In genomic region chr1:205986848-205987247, GRCh38 we compare ENCODE assay signal across 33 cellular contexts. TPM values are rescaled to one million over a fixed set of nuclear protein-coding genes. Genes with fewer than 3 reads are reported as not detected.
"Had no signal": no experiment of that assay in that cellular context is flagged by ENCODE, and none has a peak within 500 bp of the region (broad histone marks: within the 10 kb centered on the region; RNA-seq: fewer than 3 reads in every experiment).

No MANE protein-coding gene starts in this region.

- H3K36me3 ChIP-seq: breast epithelium, right lobe of liver had no signal

- DNase-seq: activated CD4-positive, alpha-beta memory T cell treated with anti-CD3 and anti-CD28 coated beads for 36 hours; activated CD4-positive, alpha-beta T cell treated with anti-CD3 and anti-CD28 coated beads, Interleukin-2, amount 10 ng/mL, durations not matched to agents 24 days and 14 days; activated CD8-positive, alpha-beta memory T cell treated with anti-CD3 and anti-CD28 coated beads, Interleukin-2, amount 50 U/mL, for 4 hours; activated effector memory CD4-positive, alpha-beta T cell treated with anti-CD3 and anti-CD28 coated beads, Interleukin-2, amount 50 U/mL, for 16 hours; activated naive CD4-positive, alpha-beta T cell treated with anti-CD3 and anti-CD28 coated beads for 36 hours; activated naive CD8-positive, alpha-beta T cell treated with anti-CD3 and anti-CD28 coated beads for 36 hours; activated T-cell treated with anti-CD3 and anti-CD28 coated beads, Interleukin-2, amount 50 U/mL, for 1 hour; central memory CD4-positive, alpha-beta T cell; effector memory CD4-positive, alpha-beta T cell; left lung; lower lobe of right lung; mesenchymal stem cell; natural killer cell; right lobe of liver; stimulated activated CD4-positive, alpha-beta T cell treated with anti-CD3 and anti-CD28 coated beads, Interleukin-2, amount 100 ng/mL, for 48 hours; stimulated activated naive CD8-positive, alpha-beta T cell treated with anti-CD3 and anti-CD28 coated beads, Interleukin-15, Interleukin-2, amounts not matched to agents 100 U/mL and 50 U/mL, for 24 hours; T-cell had no signal

- ATAC-seq: activated CD4-positive, CD25-positive, alpha-beta regulatory T cell treated with anti-CD3 and anti-CD28 coated beads, Interleukin-2, amount 50 U/mL, for 24 hours; esophagus mucosa; left lung; lower lobe of right lung; natural killer cell; stimulated activated naive CD8-positive, alpha-beta T cell treated with anti-CD3 and anti-CD28 coated beads, Interleukin-15, Interleukin-2, amounts not matched to agents 100 U/mL and 50 U/mL, for 24 hours; T-cell had no signal

- H3K4me1 Mint-ChIP-seq: activated CD4-positive, alpha-beta T cell treated with anti-CD3 and anti-CD28 coated beads, Interleukin-2, amount 10 ng/mL, durations not matched to agents 24 days and 14 days; activated naive CD8-positive, alpha-beta T cell treated with anti-CD3 and anti-CD28 coated beads for 36 hours; natural killer cell; T-cell had no signal

- H3K9me3 ChIP-seq: breast epithelium, left lung, lower lobe of right lung, right lobe of liver, thoracic aorta, vagina had no signal

- H3K27me3 ChIP-seq: breast epithelium, left lung, right lobe of liver, vagina had no signal

- H3K9me3 Mint-ChIP-seq: activated naive CD4-positive, alpha-beta T cell treated with anti-CD3 and anti-CD28 coated beads for 36 hours; activated naive CD8-positive, alpha-beta T cell treated with anti-CD3 and anti-CD28 coated beads for 36 hours; natural killer cell; T-helper 2 cell treated with Interferon-gamma antibody and Interleukin-4, amounts not matched to agents 5 μg/mL and 100 μg/mL, for 36 hours had no signal

- H3K4me3 Mint-ChIP-seq: activated CD4-positive, alpha-beta memory T cell treated with anti-CD3 and anti-CD28 coated beads for 36 hours; activated CD4-positive, alpha-beta T cell treated with anti-CD3 and anti-CD28 coated beads, Interleukin-2, amount 10 ng/mL, durations not matched to agents 24 days and 14 days; activated naive CD4-positive, alpha-beta T cell treated with anti-CD3 and anti-CD28 coated beads for 36 hours; activated naive CD8-positive, alpha-beta T cell treated with anti-CD3 and anti-CD28 coated beads for 36 hours; activated T-helper 1 cell treated with anti-CD3 and anti-CD28 coated beads, Interleukin-12 subunit alpha, Interleukin-12 subunit beta, Interleukin-2, Interleukin-4 antibody, amounts not matched to agents 30 ng/mL and 10 ng/mL and 1 ng/mL, durations not matched to agents 14 hours and 24 hours and 36 hours; natural killer cell; T-cell; T-helper 2 cell treated with Interferon-gamma antibody and Interleukin-4, amounts not matched to agents 5 μg/mL and 100 μg/mL, for 36 hours; type B pancreatic cell had no signal

- FAIRE-seq: frontal cortex, islet of Langerhans, TTC549 had no signal

- H3K27ac Mint-ChIP-seq: activated CD4-positive, alpha-beta memory T cell treated with anti-CD3 and anti-CD28 coated beads for 36 hours; activated CD4-positive, alpha-beta T cell treated with anti-CD3 and anti-CD28 coated beads, Interleukin-2, amount 10 ng/mL, durations not matched to agents 24 days and 14 days; activated naive CD4-positive, alpha-beta T cell treated with anti-CD3 and anti-CD28 coated beads for 36 hours; activated naive CD8-positive, alpha-beta T cell treated with anti-CD3 and anti-CD28 coated beads for 36 hours; activated T-helper 1 cell treated with anti-CD3 and anti-CD28 coated beads, Interleukin-12 subunit alpha, Interleukin-12 subunit beta, Interleukin-2, Interleukin-4 antibody, amounts not matched to agents 30 ng/mL and 10 ng/mL and 1 ng/mL, durations not matched to agents 14 hours and 24 hours and 36 hours; natural killer cell; T-cell; T-helper 2 cell treated with Interferon-gamma antibody and Interleukin-4, amounts not matched to agents 5 μg/mL and 100 μg/mL, for 36 hours; type B pancreatic cell had no signal

- H3K4me3 ChIP-seq: breast epithelium, left lung, lower lobe of right lung, right lobe of liver, thoracic aorta, vagina had no signal

- H3K36me3 Mint-ChIP-seq: activated CD4-positive, alpha-beta memory T cell treated with anti-CD3 and anti-CD28 coated beads for 36 hours; activated naive CD8-positive, alpha-beta T cell treated with anti-CD3 and anti-CD28 coated beads for 36 hours; natural killer cell; T-cell; type B pancreatic cell had no signal

- H3K27ac ChIP-seq: left lung, lower lobe of right lung, right lobe of liver, VCaP had no signal

RNA-seq across cellular contexts. Expression of gene RAB7B, which starts 16.3 kb away (rescaled TPM):
- total RNA-seq: activated CD4-positive, alpha-beta memory T cell treated with anti-CD3 and anti-CD28 coated beads for 36 hours; activated CD4-positive, alpha-beta T cell treated with anti-CD3 and anti-CD28 coated beads, Interleukin-2, amount 10 ng/mL, durations not matched to agents 24 days and 14 days; activated CD8-positive, alpha-beta memory T cell treated with anti-CD3 and anti-CD28 coated beads for 36 hours; activated naive CD4-positive, alpha-beta T cell treated with anti-CD3 and anti-CD28 coated beads for 36 hours; activated naive CD8-positive, alpha-beta T cell treated with anti-CD3 and anti-CD28 coated beads for 36 hours; activated T-helper 1 cell treated with anti-CD3 and anti-CD28 coated beads, Interleukin-12 subunit alpha, Interleukin-12 subunit beta, Interleukin-2, Interleukin-4 antibody, amounts not matched to agents 30 ng/mL and 10 ng/mL and 1 ng/mL, durations not matched to agents 14 hours and 24 hours and 36 hours; dermis microvascular lymphatic vessel endothelial cell had no signal

RNA-seq across cellular contexts. Expression of gene CTSE, which starts 36.8 kb away (rescaled TPM):
- total RNA-seq: activated CD4-positive, alpha-beta memory T cell treated with anti-CD3 and anti-CD28 coated beads for 36 hours; activated CD4-positive, alpha-beta T cell treated with anti-CD3 and anti-CD28 coated beads, Interleukin-2, amount 10 ng/mL, durations not matched to agents 24 days and 14 days; activated CD8-positive, alpha-beta memory T cell treated with anti-CD3 and anti-CD28 coated beads for 36 hours; activated naive CD4-positive, alpha-beta T cell treated with anti-CD3 and anti-CD28 coated beads for 36 hours; activated naive CD8-positive, alpha-beta T cell treated with anti-CD3 and anti-CD28 coated beads for 36 hours; activated T-helper 1 cell treated with anti-CD3 and anti-CD28 coated beads, Interleukin-12 subunit alpha, Interleukin-12 subunit beta, Interleukin-2, Interleukin-4 antibody, amounts not matched to agents 30 ng/mL and 10 ng/mL and 1 ng/mL, durations not matched to agents 14 hours and 24 hours and 36 hours; dermis microvascular lymphatic vessel endothelial cell; frontal cortex; natural killer cell; omental fat pad; vagina had no signal

RNA-seq across cellular contexts. Expression of gene SLC26A9, which starts 43.6 kb away (rescaled TPM):
- total RNA-seq: activated CD4-positive, alpha-beta memory T cell treated with anti-CD3 and anti-CD28 coated beads for 36 hours; activated CD4-positive, alpha-beta T cell treated with anti-CD3 and anti-CD28 coated beads, Interleukin-2, amount 10 ng/mL, durations not matched to agents 24 days and 14 days; activated CD8-positive, alpha-beta memory T cell treated with anti-CD3 and anti-CD28 coated beads for 36 hours; activated naive CD4-positive, alpha-beta T cell treated with anti-CD3 and anti-CD28 coated beads for 36 hours; activated naive CD8-positive, alpha-beta T cell treated with anti-CD3 and anti-CD28 coated beads for 36 hours; activated T-helper 1 cell treated with anti-CD3 and anti-CD28 coated beads, Interleukin-12 subunit alpha, Interleukin-12 subunit beta, Interleukin-2, Interleukin-4 antibody, amounts not matched to agents 30 ng/mL and 10 ng/mL and 1 ng/mL, durations not matched to agents 14 hours and 24 hours and 36 hours; breast epithelium; dermis microvascular lymphatic vessel endothelial cell; frontal cortex; natural killer cell; skeletal muscle tissue had no signal
